In genomic region chr12:39620664-39621658, GRCh38 we compare ENCODE assay signal across 8 cellular contexts. TPM values are rescaled to one million over a fixed set of nuclear protein-coding genes. Genes with fewer than 3 reads are reported as not detected.
DNase-seq lines count a peak whose midpoint lies in the region; ATAC-seq, FAIRE-seq and TF ChIP-seq lines count a peak whose summit lies in the region.

No MANE protein-coding gene starts in this region.

- FAIRE-seq in A549 (lab: Jason Lieb, UNC): no peak
- peak; percentile 80 for FAIRE-seq in GM19239 (lab: Jason Lieb, UNC)

- TF ChIP-seq CTCF in A549 (IDR thresholded peaks at IDR 0.05) (no peak), right atrium auricular region (IDR thresholded peaks at IDR 0.05) (no peak)

- H3K27me3 ChIP-seq in right atrium auricular region: no peaks in the 10 kb centered on the region

- DNase-seq in A549 (ENCODE audit: low read depth in 1 of 2, low spot score in 1 of 2) (no peak), GM19239 (ENCODE audit: insufficient read length, low spot score) (no peak), activated T-cell treated with anti-CD3 and anti-CD28 coated beads for 48 hours (ENCODE audit: low read depth) (peak; percentile 58), right atrium auricular region (ENCODE audit: low spot score) (no peak), HuH-7 (ENCODE audit: low spot score) (no peak), cerebellar nuclear complex (lab: John Stamatoyannopoulos, UW) (no peak)
- peak; percentile 15 to 23 for DNase-seq in stimulated activated CD4-positive, alpha-beta T cell treated with anti-CD3 and anti-CD28 coated beads, Interleukin-1b, Interleukin-23, amount 100 ng/mL, for 4 hours (ENCODE audit: low read depth in 2 of 2)

- H3K9me3 ChIP-seq in A549 (no peaks in the 10 kb centered on the region), right atrium auricular region (no peaks in the 10 kb centered on the region)

- TF ChIP-seq RAD21 in A549 (conservative IDR thresholded peaks at IDR 0.05 in 1 of 2, IDR thresholded peaks at IDR 0.05 in 1 of 2): no peak

- H3K4me3 ChIP-seq in A549 (peak overlapping the region; percentile 55), right atrium auricular region (peak overlapping the region; percentile 51 to 53)

- WGBS in A549 (ENCODE audit: missing lambda C conversion rate): 73% methylated on average over 11 of the region's 11 CpGs

- peak overlapping the region; percentile 89 for H3K4me2 ChIP-seq in A549

- no peak for TF ChIP-seq EP300 in A549 (IDR thresholded peaks at IDR 0.05)

- no peaks in the 10 kb centered on the region for H3K4me1 ChIP-seq in A549
- H3K4me1 ChIP-seq in right atrium auricular region: peaks cover 0 to 12% of the 10 kb centered on the region in 2 donors

- POLR2A ChIA-PET in A549 (lab: Yijun Ruan, JAX): interaction anchor here (0.7 kb wide), 1 partner anchor 444 kb away, joined by 3 read pairs; no protein-coding TSS in a partner anchor

- CTCF ChIA-PET in A549 (lab: Yijun Ruan, JAX): interaction anchor here (1.2 to 2.3 kb wide), 2 partner anchors 302 to 303 kb away, joined by 3 to 7 read pairs; no protein-coding TSS in a partner anchor

- no peak for ATAC-seq in A549
- ATAC-seq in HG03460 (IDR thresholded peaks at IDR 0.05; ENCODE audit: unreplicated experiment): peak; percentile 35

- H3K36me3 ChIP-seq in right atrium auricular region: no peaks in the 10 kb centered on the region

- H3K27ac ChIP-seq in A549 (no peak overlapping the region; a peak in 1 of 6 replicates), right atrium auricular region (peak overlapping the region; percentile 79 to 92)

- no peak for TF ChIP-seq POLR2A in A549 (IDR thresholded peaks at IDR 0.05; ENCODE audit: low read length)

TF ChIP-seq in A549, 52 proteins besides CTCF, POLR2A, EP300 and RAD21:
- no peak for TF ChIP-seq FOXS1 (CRISPR knock-in tag; IDR thresholded peaks at IDR 0.05)
- no peak for TF ChIP-seq HOXB5 (CRISPR knock-in tag; IDR thresholded peaks at IDR 0.05)
- no peak for TF ChIP-seq JUN (IDR thresholded peaks at IDR 0.05)
- TF ChIP-seq JUNB (IDR thresholded peaks at IDR 0.05): no peak
- TF ChIP-seq PHF8 (IDR thresholded peaks at IDR 0.05; ENCODE audit: borderline replicate concordance, low read depth): no peak
- TF ChIP-seq CBX8 (IDR thresholded peaks at IDR 0.05): no peak
- TF ChIP-seq FOSL2 (IDR thresholded peaks at IDR 0.05): no peak
- TF ChIP-seq FOSL2 (CRISPR knock-in tag; IDR thresholded peaks at IDR 0.05): no peak
- no peak for TF ChIP-seq NR3C1 (IDR thresholded peaks at IDR 0.05)
- no peak for TF ChIP-seq CBX2 (IDR thresholded peaks at IDR 0.05; ENCODE audit: borderline replicate concordance, low read depth)
- TF ChIP-seq, protein P1, sequence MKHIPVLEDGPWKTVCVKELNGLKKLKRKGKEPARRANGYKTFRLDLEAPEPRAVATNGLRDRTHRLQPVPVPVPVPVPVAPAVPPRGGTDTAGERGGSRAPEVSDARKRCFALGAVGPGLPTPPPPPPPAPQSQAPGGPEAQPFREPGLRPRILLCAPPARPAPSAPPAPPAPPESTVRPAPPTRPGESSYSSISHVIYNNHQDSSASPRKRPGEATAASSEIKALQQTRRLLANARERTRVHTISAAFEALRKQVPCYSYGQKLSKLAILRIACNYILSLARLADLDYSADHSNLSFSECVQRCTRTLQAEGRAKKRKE (CRISPR knock-in tag; IDR thresholded peaks at IDR 0.05; ENCODE audit: low read depth): no peak

RNA-seq across cellular contexts. Expression of gene ABCD2, which starts 1.4 kb away (rescaled TPM):
- polyA plus RNA-seq in A549 (2011; rRNA removed) (not detected in 2 replicates), A549 (2017; fragmentation: RNase III; extraction: RNeasy Plus Mini Kit Qiagen cat#74134 plus additional on column Dnase treatment) (0.01 TPM in 1 of 3 replicates, not detected in the others)
- not detected in 2 replicates for polyA plus RNA-seq in A549 (2012; cell fraction: cytosol; rRNA removed)
- polyA plus RNA-seq in A549 (2012; cell fraction: nucleus; rRNA removed): not detected in 2 replicates
- polyA minus RNA-seq in A549 (2011; rRNA and poly(A)+ RNA removed): not detected in 2 replicates
- total RNA-seq in right atrium auricular region: 1 to 10 TPM; 3.6 to 9.9 TPM

Comparison
In these comparisons a context has a peak if more than half of its experiments do, and no peak if none do; other contexts are left out.
1. DNase-seq: peak in activated T-cell treated with anti-CD3 and anti-CD28 coated beads for 48 hours (single experiment) and stimulated activated CD4-positive, alpha-beta T cell treated with anti-CD3 and anti-CD28 coated beads, Interleukin-1b, Interleukin-23, amount 100 ng/mL, for 4 hours (2 of 2); none in A549 (0 of 2), GM19239 (single experiment), right atrium auricular region (single experiment), HuH-7 (single experiment) and cerebellar nuclear complex (0 of 2).
2. H3K27ac ChIP-seq: peak in right atrium auricular region (2 of 2); none in A549 (0 of 2).